In genomic region chr15:22870865-22871264, GRCh38 we compare ENCODE assay signal across 33 cellular contexts.
"Had no signal": no experiment of that assay in that cellular context is flagged by ENCODE, and none has a peak within 500 bp of the region (broad histone marks: within the 10 kb centered on the region; RNA-seq: fewer than 3 reads in every experiment).

No MANE protein-coding gene starts in this region.

- H3K27ac ChIP-seq: body of pancreas, colonic mucosa, gastroesophageal sphincter, neural progenitor cell, parathyroid adenoma, right atrium auricular region, thoracic aorta, uterus, WERI-Rb-1 had no signal

- H3K27me3 Mint-ChIP-seq: naive thymus-derived CD8-positive, alpha-beta T cell; stimulated activated naive CD8-positive, alpha-beta T cell treated with anti-CD3 and anti-CD28 coated beads, Interleukin-15, Interleukin-2, amounts not matched to agents 100 ng/mL and 50 ng/mL, for 24 hours; type B pancreatic cell had no signal

- H3K9ac ChIP-seq: neural progenitor cell, parathyroid adenoma had no signal

- H3K4me3 ChIP-seq: body of pancreas, colonic mucosa, dorsolateral prefrontal cortex, gastroesophageal sphincter, neural progenitor cell, right atrium auricular region, smooth muscle cell, thoracic aorta, uterus had no signal

- H3K27ac Mint-ChIP-seq: neural progenitor cell; stimulated activated naive CD8-positive, alpha-beta T cell treated with anti-CD3 and anti-CD28 coated beads, Interleukin-15, Interleukin-2, amounts not matched to agents 100 ng/mL and 50 ng/mL, for 24 hours; T-helper 1 cell treated with Interleukin-12 subunit alpha and Interleukin-12 subunit beta and Interleukin-4 antibody, amounts not matched to agents 30 μg/mL and 1 μg/mL, for 36 hours; type B pancreatic cell had no signal

- H3K36me3 ChIP-seq: uterus had no signal

- H3K4me2 ChIP-seq: neural progenitor cell, smooth muscle cell had no signal

- DNase-seq: activated CD4-positive, alpha-beta T cell treated with anti-CD3 and anti-CD28 coated beads for 48 hours; activated CD4-positive, alpha-beta T cell treated with anti-CD3 and anti-CD28 coated beads, Interleukin-2, amount 50 U/mL, for 48 hours; activated CD8-positive, alpha-beta memory T cell treated with anti-CD3 and anti-CD28 coated beads for 24 hours; activated gamma-delta T cell treated with Interleukin-2 at 50 U/mL for 16 hours; activated naive CD4-positive, alpha-beta T cell treated with anti-CD3 and anti-CD28 coated beads, Interleukin-2, amount 50 U/mL, for 16 hours; anterior cingulate cortex; body of pancreas; colonic mucosa; dorsolateral prefrontal cortex; effector memory CD4-positive, alpha-beta T cell; head of caudate nucleus; hippocampal formation; left cardiac atrium; mammary epithelial cell; midbrain; naive thymus-derived CD8-positive, alpha-beta T cell; occipital lobe; stimulated activated CD4-positive, alpha-beta T cell treated with anti-CD3 and anti-CD28 coated beads, Interleukin-15, amount 100 ng/mL, for 24 hours; stimulated activated CD4-positive, alpha-beta T cell treated with anti-CD3 and anti-CD28 coated beads, Interleukin-2, amount 100 ng/mL, for 24 hours; SW 1271; T1000; uterus; WERI-Rb-1 had no signal

- H3K9me3 ChIP-seq: body of pancreas, colonic mucosa, gastroesophageal sphincter, right atrium auricular region, thoracic aorta, uterus had no signal

- H2AFZ ChIP-seq: neural progenitor cell, parathyroid adenoma had no signal

- ATAC-seq: activated CD4-positive, CD25-positive, alpha-beta regulatory T cell treated with anti-CD3 and anti-CD28 coated beads, Interleukin-2, amount 50 U/mL, for 24 hours; body of pancreas; gastroesophageal sphincter; left cardiac atrium; naive thymus-derived CD8-positive, alpha-beta T cell had no signal

- H3K27me3 ChIP-seq: body of pancreas, colonic mucosa, dorsolateral prefrontal cortex, gastroesophageal sphincter, neural progenitor cell, right atrium auricular region, uterus had no signal

- H3K4me1 ChIP-seq: body of pancreas, colonic mucosa, neural progenitor cell, parathyroid adenoma, right atrium auricular region, uterus had no signal

- H3K79me2 ChIP-seq: parathyroid adenoma had no signal

- H3K9me3 Mint-ChIP-seq: neural progenitor cell; stimulated activated naive CD8-positive, alpha-beta T cell treated with anti-CD3 and anti-CD28 coated beads, Interleukin-15, Interleukin-2, amounts not matched to agents 100 ng/mL and 50 ng/mL, for 24 hours; T-helper 1 cell treated with Interleukin-12 subunit alpha and Interleukin-12 subunit beta and Interleukin-4 antibody, amounts not matched to agents 30 μg/mL and 1 μg/mL, for 36 hours; type B pancreatic cell had no signal

- H3K4me3 Mint-ChIP-seq: naive thymus-derived CD8-positive, alpha-beta T cell; neural progenitor cell; stimulated activated naive CD8-positive, alpha-beta T cell treated with anti-CD3 and anti-CD28 coated beads, Interleukin-15, Interleukin-2, amounts not matched to agents 100 ng/mL and 50 ng/mL, for 24 hours; T-helper 1 cell treated with Interleukin-12 subunit alpha and Interleukin-12 subunit beta and Interleukin-4 antibody, amounts not matched to agents 30 μg/mL and 1 μg/mL, for 36 hours; type B pancreatic cell had no signal
